In genomic region chr10:97228775-97229157, GRCh38 we compare ENCODE assay signal across 29 cellular contexts. TPM values are rescaled to one million over a fixed set of nuclear protein-coding genes. Genes with fewer than 3 reads are reported as not detected.
DNase-seq lines count a peak whose midpoint lies in the region; ATAC-seq and TF ChIP-seq lines count a peak whose summit lies in the region.
"Had no signal": no experiment of that assay in that cellular context is flagged by ENCODE, and none has a peak within 500 bp of the region (broad histone marks: within the 10 kb centered on the region; RNA-seq: fewer than 3 reads in every experiment).

No MANE protein-coding gene starts in this region.

- H3K9me2 ChIP-seq in PC-3 (replicated peaks; ENCODE audit: low read length) = no peaks in the 10 kb centered on the region

- H3K27me3 ChIP-seq in PC-3 (ENCODE audit: low read length) = no peaks in the 10 kb centered on the region
- H3K27me3 ChIP-seq in right lobe of liver = no peaks in the 10 kb centered on the region
- H3K27me3 ChIP-seq: SJCRH30 had no signal

- H3K9ac ChIP-seq in PC-3 (ENCODE audit: low read length) = no peak overlapping the region

- POLR2A ChIA-PET in PC-3 (lab: Charles Lee; ENCODE audit: unreplicated experiment) = no interaction called here

- H3K9me3 Mint-ChIP-seq in activated CD4-positive, alpha-beta T cell treated with anti-CD3 and anti-CD28 coated beads, Interleukin-2, amount 10 ng/mL, durations not matched to agents 24 days and 14 days = no peaks in the 10 kb centered on the region
- H3K9me3 Mint-ChIP-seq: CD14-positive monocyte; CD8-positive, alpha-beta memory T cell had no signal

- H3K27me3 Mint-ChIP-seq in activated CD4-positive, alpha-beta T cell treated with anti-CD3 and anti-CD28 coated beads, Interleukin-2, amount 10 ng/mL, durations not matched to agents 24 days and 14 days = no peaks in the 10 kb centered on the region
- H3K27me3 Mint-ChIP-seq: B cell; CD8-positive, alpha-beta memory T cell had no signal

- TF ChIP-seq POLR2A in right lobe of liver (IDR thresholded peaks at IDR 0.05) = no peak

- no peak for ATAC-seq in PC-3
- ATAC-seq in right lobe of liver = peak; percentile 20 to 70 (median 56)
- ATAC-seq in GM18498 (IDR thresholded peaks at IDR 0.05; ENCODE audit: unreplicated experiment) = no peak
- ATAC-seq: HCT116, Right ventricle myocardium inferior had no signal

- H3K27ac ChIP-seq in PC-3 (ENCODE audit: low read length) (peak overlapping the region; percentile 86), epithelial cell of prostate (peak overlapping the region; percentile 65), right lobe of liver (peak overlapping the region in 1 of 3 donors; percentile 7)
- H3K27ac ChIP-seq: PC-9, SJCRH30 had no signal

- TSS peak; percentile 86 for BruUV-seq in PC-3 (replicated peaks; lab: Mats Ljungman, UMichigan)

- 40% methylated on average over 1 of the region's 1 CpG for WGBS in right lobe of liver (ENCODE audit: insufficient coverage, low coverage, low lambda C conversion rate, missing lambda C conversion rate)

- H3F3A ChIP-seq in PC-3 (ENCODE audit: low read length, unreplicated experiment) = no peaks in the 10 kb centered on the region

- H3K4me1 ChIP-seq in PC-3 (ENCODE audit: insufficient read depth, low read length) (peaks cover 22% of the 10 kb centered on the region), right lobe of liver (peaks cover 0 to 15% (median 0%) of the 10 kb centered on the region in 4 donors)
- H3K4me1 ChIP-seq: SJCRH30 had no signal

- H3K4me1 Mint-ChIP-seq in activated CD4-positive, alpha-beta T cell treated with anti-CD3 and anti-CD28 coated beads, Interleukin-2, amount 10 ng/mL, durations not matched to agents 24 days and 14 days = peaks cover 16% of the 10 kb centered on the region
- H3K4me1 Mint-ChIP-seq: B cell had no signal

- H3K79me2 ChIP-seq in PC-3 (ENCODE audit: low read length) = no peaks in the 10 kb centered on the region

- peaks cover 52% of the 10 kb centered on the region for H3K36me3 Mint-ChIP-seq in activated CD4-positive, alpha-beta T cell treated with anti-CD3 and anti-CD28 coated beads, Interleukin-2, amount 10 ng/mL, durations not matched to agents 24 days and 14 days (ENCODE audit: low read depth)

- H3K9me3 ChIP-seq in PC-3 (ENCODE audit: low read length) = no peaks in the 10 kb centered on the region
- H3K9me3 ChIP-seq in right lobe of liver = no peaks in the 10 kb centered on the region
- H3K9me3 ChIP-seq: SJCRH30 had no signal

- no peak overlapping the region for H3K4me3 Mint-ChIP-seq in activated CD4-positive, alpha-beta T cell treated with anti-CD3 and anti-CD28 coated beads, Interleukin-2, amount 10 ng/mL, durations not matched to agents 24 days and 14 days
- H3K4me3 Mint-ChIP-seq: B cell; CD14-positive monocyte; CD8-positive, alpha-beta memory T cell had no signal

- TF ChIP-seq CTCF in PC-3 (conservative IDR thresholded peaks at IDR 0.05; ENCODE audit: low read depth, low read length) = no peak
- no peak for TF ChIP-seq CTCF in right lobe of liver (IDR thresholded peaks at IDR 0.05)

- CTCF ChIA-PET in PC-3 (lab: Charles Lee) = no interaction called here

- H4K20me1 ChIP-seq in PC-3 (ENCODE audit: low read length) = no peaks in the 10 kb centered on the region

- no peak overlapping the region for H3K27ac Mint-ChIP-seq in activated CD4-positive, alpha-beta T cell treated with anti-CD3 and anti-CD28 coated beads, Interleukin-2, amount 10 ng/mL, durations not matched to agents 24 days and 14 days
- H3K27ac Mint-ChIP-seq: B cell had no signal

- H3K36me3 ChIP-seq in PC-3 (ENCODE audit: low read depth, low read length) (no peaks in the 10 kb centered on the region), right lobe of liver (no peaks in the 10 kb centered on the region)

- H3K4me3 ChIP-seq in PC-3 (ENCODE audit: low read length) (no peak overlapping the region), right lobe of liver (no peak overlapping the region)
- H3K4me3 ChIP-seq: PC-9, SJCRH30 had no signal

- DNase-seq in PC-3 (no peak), epithelial cell of prostate (ENCODE audit: low read depth, low spot score) (no peak), right lobe of liver (no peak), SKM-1 treated with dmso at 0.1 percent for 144 hours (lab: John Stamatoyannopoulos, UW; ENCODE audit: unreplicated experiment) (no peak), DMS153 (lab: John Stamatoyannopoulos, UW) (no peak)
- no peak for DNase-seq in activated CD4-positive, alpha-beta T cell treated with anti-CD3 and anti-CD28 coated beads, Interleukin-2, amount 10 ng/mL, durations not matched to agents 24 days and 14 days
- DNase-seq: CD8-positive, alpha-beta memory T cell; DMS 273 treated with DMSO at 0.1 percent for 48 hours; DMS79 treated with DMSO at 0.1 percent for 48 hours; GF-D8; GOT3; KBM-7; MV-4-11; NCI-H1105; NCI-H1436 treated with DMSO at 0.1 percent for 48 hours; NCI-H1930; NCI-H2107; NCI-H446; NCI-H524 treated with DMSO at 0.1 percent for 48 hours; NCI-H774; NK-92 treated with Interleukin-12 subunit alpha and Interleukin-12 subunit beta, amount 100 ng/mL, for 24 hours; PC-9; SJCRH30 had no signal

- 0 out of 2 replicates have a peak overlapping the region, but pooled peaks have one; percentile 74 for H3K4me2 ChIP-seq in PC-3 (ENCODE audit: low read length)
- H3K4me2 ChIP-seq: PC-9 had no signal

- intact Hi-C loops in PC-3 (cut with micrococcal nuclease) = no loop called here
- intact Hi-C loops in right lobe of liver (cut with DNase I) = no loop called here
- intact Hi-C loops in activated CD4-positive, alpha-beta T cell treated with anti-CD3 and anti-CD28 coated beads, Interleukin-2, amount 10 ng/mL, durations not matched to agents 24 days and 14 days (cut with micrococcal nuclease) = no loop called here

- H2AFZ ChIP-seq in PC-3 (ENCODE audit: low read length) = no peak overlapping the region
- H2AFZ ChIP-seq: PC-9 had no signal

RNA-seq across cellular contexts. Expression of gene SLIT1, which starts 43.0 kb away (rescaled TPM):
- total RNA-seq in PC-3 (2014; rRNA removed) (not detected in 2 replicates), right lobe of liver (under 1 TPM in 5 of 6 experiments, not detected in 1; 0.04 to 0.29 (median 0.12) TPM)
- 0.17 and 0.26 TPM in 2 replicates for total RNA-seq in activated CD4-positive, alpha-beta T cell treated with anti-CD3 and anti-CD28 coated beads, Interleukin-2, amount 10 ng/mL, durations not matched to agents 24 days and 14 days
- total RNA-seq: MCF 10A, PC-9 had no signal

Comparison
In these comparisons a context has a peak if more than half of its experiments do, and no peak if none do; other contexts are left out.
1. ATAC-seq: peak in right lobe of liver (4 of 4); none in PC-3 (single experiment) and GM18498 (single experiment).